In the genomic region with DNA sequence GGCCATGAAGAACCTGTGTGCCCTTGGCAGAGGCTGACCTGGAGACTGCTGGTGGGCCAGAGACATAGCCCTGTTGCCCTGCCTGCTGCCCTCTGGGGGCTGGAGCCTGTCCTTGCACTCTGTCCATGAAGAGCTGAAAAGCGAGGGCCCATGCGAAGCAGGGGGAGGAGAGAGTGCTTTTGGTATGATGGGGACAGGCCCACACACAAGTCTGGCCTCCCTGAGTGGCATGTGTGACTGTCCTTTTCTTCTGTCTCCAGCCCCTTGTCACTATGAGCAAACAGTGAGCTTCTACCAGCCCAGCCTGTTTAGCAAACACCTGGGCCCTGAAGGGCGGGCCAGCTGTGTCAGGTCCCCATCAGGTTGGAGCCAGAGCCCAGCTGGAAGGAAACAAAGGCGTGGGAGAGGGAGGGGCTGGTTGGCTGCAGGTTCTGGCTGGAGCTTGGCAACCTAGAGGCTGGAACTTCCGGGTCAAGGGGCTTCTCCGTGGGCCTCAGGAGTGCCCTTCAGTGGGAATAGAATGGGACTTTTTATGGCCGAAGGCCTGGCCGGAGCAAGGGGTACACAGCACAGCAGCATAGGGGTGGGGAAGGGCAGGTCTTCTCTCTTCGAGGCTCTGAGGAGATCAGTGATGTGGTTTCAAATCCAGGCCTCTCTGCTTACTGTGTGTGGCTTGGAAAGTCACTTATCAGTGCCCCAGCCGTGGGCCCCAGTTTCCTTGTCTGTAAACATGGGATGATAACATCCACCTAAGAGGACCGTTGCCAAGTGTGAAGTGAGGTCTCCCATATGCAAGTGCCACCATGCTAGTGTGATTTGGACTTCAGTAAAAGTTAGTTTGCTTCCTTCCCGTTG, we compare ENCODE assay signal across 9 cellular contexts. TPM values are rescaled to one million over a fixed set of nuclear protein-coding genes. Genes with fewer than 3 reads are reported as not detected.
A peak's percentile ranks its signal among the peaks of the same experiment; 100 is the strongest.
DNase-seq lines count a peak whose midpoint lies in the region; TF ChIP-seq lines count a peak whose summit lies in the region.
"Had no signal": no experiment of that assay in that cellular context is flagged by ENCODE, and none has a peak within 500 bp of the region (broad histone marks: within the 10 kb centered on the region; RNA-seq: fewer than 3 reads in every experiment).

No MANE protein-coding gene starts in this region.

- peak in 1 of 2 donors; percentile 59 for TF ChIP-seq CTCF in right atrium auricular region (IDR thresholded peaks at IDR 0.05)

- no peaks in the 10 kb centered on the region for H3K9me3 Mint-ChIP-seq in activated T-cell treated with anti-CD3 and anti-CD28 coated beads, Interleukin-2, amount 50 U/mL, for 24 hours
- H3K9me3 Mint-ChIP-seq: stimulated activated naive CD8-positive, alpha-beta T cell treated with anti-CD3 and anti-CD28 coated beads, Interleukin-15, Interleukin-2, amounts not matched to agents 100 ng/mL and 50 ng/mL, for 24 hours had no signal

- peak overlapping the region; percentile 86 to 91 for H3K27ac ChIP-seq in right atrium auricular region

- no peak overlapping the region for H3K27ac Mint-ChIP-seq in activated T-cell treated with anti-CD3 and anti-CD28 coated beads, Interleukin-2, amount 50 U/mL, for 24 hours
- H3K27ac Mint-ChIP-seq: stimulated activated naive CD8-positive, alpha-beta T cell treated with anti-CD3 and anti-CD28 coated beads, Interleukin-15, Interleukin-2, amounts not matched to agents 100 ng/mL and 50 ng/mL, for 24 hours had no signal

- H3K4me3 Mint-ChIP-seq in activated T-cell treated with anti-CD3 and anti-CD28 coated beads, Interleukin-2, amount 50 U/mL, for 24 hours, result no peak overlapping the region
- H3K4me3 Mint-ChIP-seq: stimulated activated naive CD8-positive, alpha-beta T cell treated with anti-CD3 and anti-CD28 coated beads, Interleukin-15, Interleukin-2, amounts not matched to agents 100 ng/mL and 50 ng/mL, for 24 hours had no signal

- DNase-seq in NOMO-1 treated with DMSO at 0.1 percent for 48 hours (lab: John Stamatoyannopoulos, UW; ENCODE audit: unreplicated experiment) (peak; percentile 4), NOMO-1 treated with dmso at 0.1 percent for 144 hours (lab: John Stamatoyannopoulos, UW; ENCODE audit: unreplicated experiment) (no peak), HCEC 1CT (peak; percentile 48), NCI-H2196 treated with DMSO at 0.1 percent for 48 hours (lab: John Stamatoyannopoulos, UW; ENCODE audit: unreplicated experiment) (peak; percentile 47), right atrium auricular region (ENCODE audit: low spot score) (no peak), dedifferentiated amniotic fluid mesenchymal stem cell (ENCODE audit: extremely low spot score) (no peak)
- DNase-seq in activated T-cell treated with anti-CD3 and anti-CD28 coated beads, Interleukin-2, amount 50 U/mL, for 24 hours, result peak; percentile 46
- peak; percentile 28 for DNase-seq in stimulated activated CD4-positive, alpha-beta T cell treated with anti-CD3 and anti-CD28 coated beads, Interleukin-4, amount 100 ng/mL, for 1 hour

- H3K36me3 ChIP-seq in right atrium auricular region, result peaks cover 7% of the 10 kb centered on the region

- no peaks in the 10 kb centered on the region for H3K9me3 ChIP-seq in right atrium auricular region

- no peaks in the 10 kb centered on the region for H3K27me3 ChIP-seq in right atrium auricular region

- no peaks in the 10 kb centered on the region for H3K27me3 Mint-ChIP-seq in activated T-cell treated with anti-CD3 and anti-CD28 coated beads, Interleukin-2, amount 50 U/mL, for 24 hours
- H3K27me3 Mint-ChIP-seq: stimulated activated naive CD8-positive, alpha-beta T cell treated with anti-CD3 and anti-CD28 coated beads, Interleukin-15, Interleukin-2, amounts not matched to agents 100 ng/mL and 50 ng/mL, for 24 hours had no signal

- H3K4me1 ChIP-seq in right atrium auricular region, result peaks cover 0 to 76% of the 10 kb centered on the region in 2 donors

- H3K4me1 Mint-ChIP-seq in activated T-cell treated with anti-CD3 and anti-CD28 coated beads, Interleukin-2, amount 50 U/mL, for 24 hours (ENCODE audit: low read depth), result no peaks in the 10 kb centered on the region

- H3K36me3 Mint-ChIP-seq in activated T-cell treated with anti-CD3 and anti-CD28 coated beads, Interleukin-2, amount 50 U/mL, for 24 hours (ENCODE audit: low read depth), result peaks cover 15% of the 10 kb centered on the region

- no peak overlapping the region for H3K4me3 ChIP-seq in right atrium auricular region

RNA-seq across cellular contexts. Expression of gene QSOX1, which starts 14.3 kb away (rescaled TPM):
- total RNA-seq in right atrium auricular region, result 100 to 1,000 TPM; 199 to 332 TPM

Comparison
In these comparisons a context has a peak if more than half of its experiments do, and no peak if none do; other contexts are left out.
1. DNase-seq: peak in NOMO-1 treated with DMSO at 0.1 percent for 48 hours (single experiment), HCEC 1CT (single experiment), NCI-H2196 treated with DMSO at 0.1 percent for 48 hours (single experiment), activated T-cell treated with anti-CD3 and anti-CD28 coated beads, Interleukin-2, amount 50 U/mL, for 24 hours (single experiment) and stimulated activated CD4-positive, alpha-beta T cell treated with anti-CD3 and anti-CD28 coated beads, Interleukin-4, amount 100 ng/mL, for 1 hour (single experiment); none in NOMO-1 treated with dmso at 0.1 percent for 144 hours (single experiment), right atrium auricular region (single experiment) and dedifferentiated amniotic fluid mesenchymal stem cell (single experiment).